Comparison of ENCODE assay signal across 8 cellular contexts in the genomic region with DNA sequence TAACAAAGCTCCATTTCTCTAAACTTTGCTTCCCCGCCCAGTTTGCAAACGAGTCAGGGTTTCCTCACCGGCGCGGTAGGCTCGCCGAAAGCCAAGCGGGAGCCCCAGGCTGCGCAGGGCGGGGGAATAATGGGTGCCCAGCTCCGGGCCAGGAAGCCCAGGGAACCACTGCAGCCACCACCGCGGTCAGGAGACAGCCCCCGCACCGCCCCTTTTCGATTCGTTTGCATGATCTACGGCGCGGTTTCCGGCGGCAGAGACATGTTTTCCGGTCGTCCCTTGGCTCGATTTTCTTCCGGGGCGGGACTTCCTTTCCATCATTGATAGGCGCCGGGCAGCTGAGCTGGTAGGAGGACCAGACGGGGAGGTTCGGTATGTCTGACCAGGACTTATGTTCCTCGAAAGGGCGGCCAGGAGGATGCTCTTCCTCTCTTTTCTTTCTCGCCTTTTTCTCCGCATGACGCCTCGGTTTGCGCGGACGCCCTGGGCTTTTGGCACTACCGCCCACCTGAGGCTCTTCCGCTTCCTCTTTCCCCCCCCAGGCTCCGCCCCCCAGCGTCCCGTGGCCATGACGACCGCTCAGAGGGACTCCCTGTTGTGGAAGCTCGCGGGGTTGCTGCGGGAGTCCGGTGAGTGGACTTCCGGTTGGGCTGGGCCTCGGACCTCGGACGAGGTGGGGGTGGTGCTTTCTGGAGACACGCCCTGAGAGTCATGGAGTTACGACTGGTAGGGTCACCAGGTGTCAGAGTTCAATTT. TPM values are rescaled to one million over a fixed set of nuclear protein-coding genes. Genes with fewer than 3 reads are reported as not detected.
DNase-seq lines count a peak whose midpoint lies in the region; ATAC-seq and TF ChIP-seq lines count a peak whose summit lies in the region.

Gene STK11IP (plus strand): TSS at position 306 of the 756 bp plus-strand sequence. CDS start 263 bp downstream, at position 569.

- peak within 1 kb of the TSS; percentile 83 for H3K4me3 ChIP-seq in BJ (ENCODE audit: low read depth, low read length)
- peak within 1 kb of the TSS; percentile 83 for H3K4me3 ChIP-seq in coronary artery

- peaks cover 22% of the 10 kb centered on the region for H3K4me1 Mint-ChIP-seq in activated CD4-positive, alpha-beta T cell treated with anti-CD3 and anti-CD28 coated beads, Interleukin-2, amount 10 ng/mL, durations not matched to agents 24 days and 14 days

- H3K27me3 ChIP-seq in BJ (ENCODE audit: control insufficient read depth, insufficient read depth, low read length) (no peaks in the 10 kb centered on the region), layer of hippocampus (ENCODE audit: control insufficient read depth, insufficient read depth, low read length) (no peaks in the 10 kb centered on the region)

- CTCF ChIA-PET in BJ (lab: Yijun Ruan, JAX): interaction anchor here (0.6 to 4.5 kb wide), 13 partner anchors 23 to 426 kb away, joined by 3 to 26 read pairs (median 4); partner anchors contain the start of gene OBSL1

- TF ChIP-seq CTCF in BJ (IDR thresholded peaks at IDR 0.05; ENCODE audit: insufficient read depth, low read depth, low read length): no peak
- no peak for TF ChIP-seq CTCF in coronary artery (IDR thresholded peaks at IDR 0.05)

- DNase-seq in BJ (ENCODE audit: low read depth) (peak; percentile 81), NCI-H526 treated with DMSO at 0.1 percent for 48 hours (lab: John Stamatoyannopoulos, UW) (peak; percentile 92), coronary artery (ENCODE audit: low spot score) (peak; percentile 99)
- DNase-seq in activated CD4-positive, alpha-beta T cell treated with anti-CD3 and anti-CD28 coated beads, Interleukin-2, amount 10 ng/mL, durations not matched to agents 24 days and 14 days: peak; percentile 98
- DNase-seq in stimulated activated CD4-positive, alpha-beta T cell treated with anti-CD3 and anti-CD28 coated beads, Interleukin-1b, Interleukin-23, amount 100 ng/mL, for 4 hours (ENCODE audit: low read depth in 2 of 2): peak; percentile 79 to 82

- H3K27ac Mint-ChIP-seq in activated CD4-positive, alpha-beta T cell treated with anti-CD3 and anti-CD28 coated beads, Interleukin-2, amount 10 ng/mL, durations not matched to agents 24 days and 14 days: peak within 1 kb of the TSS; percentile 98

- peak within 1 kb of the TSS; percentile 98 for H3K4me3 Mint-ChIP-seq in activated CD4-positive, alpha-beta T cell treated with anti-CD3 and anti-CD28 coated beads, Interleukin-2, amount 10 ng/mL, durations not matched to agents 24 days and 14 days

- H3K36me3 ChIP-seq in BJ (ENCODE audit: control insufficient read depth, insufficient read depth, low read length): peaks cover 11% of the 10 kb centered on the region

- ATAC-seq in GM19324 (IDR thresholded peaks at IDR 0.05; ENCODE audit: low FRiP score, unreplicated experiment) (peak; percentile 94), HG03469 (IDR thresholded peaks at IDR 0.05; ENCODE audit: unreplicated experiment) (peak; percentile 77)

- POLR2A ChIA-PET in BJ (lab: Charles Lee): interaction anchor here (0.6 kb wide), 3 partner anchors 24 to 404 kb away, joined by 3 to 4 read pairs (median 3); no protein-coding TSS in a partner anchor

- no peaks in the 10 kb centered on the region for H3K9me3 Mint-ChIP-seq in activated CD4-positive, alpha-beta T cell treated with anti-CD3 and anti-CD28 coated beads, Interleukin-2, amount 10 ng/mL, durations not matched to agents 24 days and 14 days

- H3K27me3 Mint-ChIP-seq in activated CD4-positive, alpha-beta T cell treated with anti-CD3 and anti-CD28 coated beads, Interleukin-2, amount 10 ng/mL, durations not matched to agents 24 days and 14 days: peaks cover 2% of the 10 kb centered on the region

- peaks cover 14% of the 10 kb centered on the region for H3K36me3 Mint-ChIP-seq in activated CD4-positive, alpha-beta T cell treated with anti-CD3 and anti-CD28 coated beads, Interleukin-2, amount 10 ng/mL, durations not matched to agents 24 days and 14 days (ENCODE audit: low read depth)

- peak within 1 kb of the TSS; percentile 90 to 94 for H3K27ac ChIP-seq in coronary artery
- peak within 1 kb of the TSS; percentile 92 for H3K27ac ChIP-seq in layer of hippocampus (ENCODE audit: low read depth, low read length)

- intact Hi-C loops in activated CD4-positive, alpha-beta T cell treated with anti-CD3 and anti-CD28 coated beads, Interleukin-2, amount 10 ng/mL, durations not matched to agents 24 days and 14 days (cut with micrococcal nuclease): loop anchor here (1.0 to 5.0 kb wide), 6 partner anchors 45 to 353 kb away; partner anchors contain the start of genes CHPF, GLB1L, GMPPA and STK16

RNA-seq across cellular contexts. Expression of gene STK11IP, which starts in this region (rescaled TPM):
- 11.3 and 21.0 TPM in 2 replicates for polyA plus RNA-seq in BJ (2011; rRNA removed)
- 19.0 and 21.3 TPM in 2 replicates for polyA minus RNA-seq in BJ (2011; rRNA and poly(A)+ RNA removed)
- 32.6 and 35.0 TPM in 2 replicates for total RNA-seq in activated CD4-positive, alpha-beta T cell treated with anti-CD3 and anti-CD28 coated beads, Interleukin-2, amount 10 ng/mL, durations not matched to agents 24 days and 14 days

Comparison
In these comparisons a context has a peak if more than half of its experiments do, and no peak if none do; other contexts are left out.
1. Peak in every context shown above with its lines: DNase-seq, ATAC-seq, H3K4me3 ChIP-seq and H3K27ac ChIP-seq.